28 cellular contexts compared by ENCODE assay signal in the genomic region with DNA sequence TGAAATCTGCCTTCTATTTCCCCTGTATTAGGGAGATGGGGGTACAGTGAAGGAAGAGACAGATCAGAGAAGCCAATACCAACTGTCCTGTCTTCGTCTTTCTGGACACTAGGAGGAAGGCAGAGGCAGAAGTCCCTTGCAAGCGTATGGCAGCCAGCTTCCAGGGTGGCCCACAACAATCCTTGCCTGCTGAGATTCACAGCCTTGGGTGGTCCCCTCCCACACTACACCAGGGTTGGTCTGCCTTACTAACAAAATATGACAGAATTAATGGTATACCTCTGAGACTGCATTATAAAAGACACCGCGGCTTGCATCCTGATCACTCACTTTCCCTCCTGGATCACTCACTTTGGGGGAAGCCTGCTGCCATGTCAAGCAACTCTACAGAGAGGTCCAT.
"Had no signal": no experiment of that assay in that cellular context is flagged by ENCODE, and none has a peak within 500 bp of the region (broad histone marks: within the 10 kb centered on the region; RNA-seq: fewer than 3 reads in every experiment).

No MANE protein-coding gene starts in this region.

- H3K27ac Mint-ChIP-seq: activated CD4-positive, alpha-beta memory T cell treated with anti-CD3 and anti-CD28 coated beads for 36 hours; activated CD4-positive, alpha-beta T cell treated with anti-CD3 and anti-CD28 coated beads for 36 hours; activated CD4-positive, alpha-beta T cell treated with anti-CD3 and anti-CD28 coated beads, Interleukin-2, amount 10 ng/mL, durations not matched to agents 24 days and 14 days; activated CD8-positive, alpha-beta memory T cell treated with anti-CD3 and anti-CD28 coated beads, Interleukin-2, amount 10 ng/mL, durations not matched to agents 7 days and 5 days; activated CD8-positive, alpha-beta T cell treated with anti-CD3 and anti-CD28 coated beads, Interleukin-2, amount 10 ng/mL, durations not matched to agents 7 days and 5 days; activated naive CD4-positive, alpha-beta T cell treated with anti-CD3 and anti-CD28 coated beads, Interleukin-2, amount 10 ng/mL, durations not matched to agents 7 days and 5 days; activated naive CD8-positive, alpha-beta T cell treated with anti-CD3 and anti-CD28 coated beads, Interleukin-2, amount 10 ng/mL, durations not matched to agents 7 days and 5 days; activated T-helper 1 cell treated with anti-CD3 and anti-CD28 coated beads, Interleukin-12 subunit alpha, Interleukin-12 subunit beta, Interleukin-2, Interleukin-4 antibody, amounts not matched to agents 30 ng/mL and 10 ng/mL and 1 ng/mL, durations not matched to agents 14 hours and 24 hours and 36 hours; brain had no signal

- ATAC-seq: activated CD4-positive, alpha-beta T cell treated with anti-CD3 and anti-CD28 coated beads for 36 hours; activated CD8-positive, alpha-beta memory T cell treated with anti-CD3 and anti-CD28 coated beads, Interleukin-2, amount 10 ng/mL, durations not matched to agents 7 days and 5 days; activated CD8-positive, alpha-beta T cell treated with anti-CD3 and anti-CD28 coated beads, Interleukin-2, amount 10 ng/mL, durations not matched to agents 7 days and 5 days; esophagus mucosa had no signal

- H3K9me3 ChIP-seq: ascending aorta, breast epithelium, colonic mucosa had no signal

- H3K4me1 ChIP-seq: ascending aorta, breast epithelium, colonic mucosa had no signal

- DNase-seq: activated CD4-positive, alpha-beta memory T cell treated with anti-CD3 and anti-CD28 coated beads for 36 hours; activated CD4-positive, alpha-beta T cell treated with anti-CD3 and anti-CD28 coated beads for 36 hours; activated CD4-positive, alpha-beta T cell treated with anti-CD3 and anti-CD28 coated beads, Interleukin-2, amount 10 ng/mL, durations not matched to agents 24 days and 14 days; activated CD4-positive, CD25-positive, alpha-beta regulatory T cell; activated CD4-positive, CD25-positive, alpha-beta regulatory T cell treated with anti-CD3 and anti-CD28 coated beads, Interleukin-2, amount 50 U/mL, for 72 hours; activated CD8-positive, alpha-beta memory T cell treated with anti-CD3 and anti-CD28 coated beads, Interleukin-2, amount 10 ng/mL, durations not matched to agents 7 days and 5 days; activated CD8-positive, alpha-beta memory T cell treated with anti-CD3 and anti-CD28 coated beads, Interleukin-2, amount 50 U/mL, for 4 hours; activated CD8-positive, alpha-beta T cell treated with anti-CD3 and anti-CD28 coated beads, Interleukin-2, amount 10 ng/mL, durations not matched to agents 7 days and 5 days; activated gamma-delta T cell; activated naive CD4-positive, alpha-beta T cell; activated naive CD4-positive, alpha-beta T cell treated with anti-CD3 and anti-CD28 coated beads, Interleukin-2, amount 10 ng/mL, durations not matched to agents 7 days and 5 days; activated naive CD8-positive, alpha-beta T cell treated with anti-CD3 and anti-CD28 coated beads, Interleukin-2, amount 10 ng/mL, durations not matched to agents 7 days and 5 days; activated T-cell treated with anti-CD3 and anti-CD28 coated beads, Interleukin-2, amount 50 U/mL, for 1 hour; activated T-cell treated with anti-CD3 and anti-CD28 coated beads, Interleukin-2, amount 50 U/mL, for 48 hours; central memory CD4-positive, alpha-beta T cell; cerebellar nuclear complex; colonic mucosa; effector CD8-positive, alpha-beta T cell; foreskin fibroblast; head of caudate nucleus; T-helper 1 cell; T-helper 2 cell had no signal

- H3K27me3 Mint-ChIP-seq: activated CD4-positive, alpha-beta memory T cell treated with anti-CD3 and anti-CD28 coated beads for 36 hours; activated CD4-positive, alpha-beta T cell treated with anti-CD3 and anti-CD28 coated beads for 36 hours; activated CD4-positive, alpha-beta T cell treated with anti-CD3 and anti-CD28 coated beads, Interleukin-2, amount 10 ng/mL, durations not matched to agents 24 days and 14 days; activated CD8-positive, alpha-beta memory T cell treated with anti-CD3 and anti-CD28 coated beads, Interleukin-2, amount 10 ng/mL, durations not matched to agents 7 days and 5 days; activated naive CD4-positive, alpha-beta T cell treated with anti-CD3 and anti-CD28 coated beads, Interleukin-2, amount 10 ng/mL, durations not matched to agents 7 days and 5 days; activated naive CD8-positive, alpha-beta T cell treated with anti-CD3 and anti-CD28 coated beads, Interleukin-2, amount 10 ng/mL, durations not matched to agents 7 days and 5 days; brain had no signal

- H3K9me3 Mint-ChIP-seq: activated CD4-positive, alpha-beta memory T cell treated with anti-CD3 and anti-CD28 coated beads for 36 hours; activated CD4-positive, alpha-beta T cell treated with anti-CD3 and anti-CD28 coated beads, Interleukin-2, amount 10 ng/mL, durations not matched to agents 24 days and 14 days; activated naive CD4-positive, alpha-beta T cell treated with anti-CD3 and anti-CD28 coated beads, Interleukin-2, amount 10 ng/mL, durations not matched to agents 7 days and 5 days; activated naive CD8-positive, alpha-beta T cell treated with anti-CD3 and anti-CD28 coated beads, Interleukin-2, amount 10 ng/mL, durations not matched to agents 7 days and 5 days; activated T-helper 1 cell treated with anti-CD3 and anti-CD28 coated beads, Interleukin-12 subunit alpha, Interleukin-12 subunit beta, Interleukin-2, Interleukin-4 antibody, amounts not matched to agents 30 ng/mL and 10 ng/mL and 1 ng/mL, durations not matched to agents 14 hours and 24 hours and 36 hours; brain had no signal

- H3K4me3 ChIP-seq: ascending aorta, breast epithelium, cardiac muscle cell, colonic mucosa had no signal

- H3K27me3 ChIP-seq: ascending aorta, breast epithelium, cardiac muscle cell, colonic mucosa had no signal

- H3K36me3 ChIP-seq: breast epithelium, colonic mucosa had no signal

- H3K27ac ChIP-seq: ascending aorta, breast epithelium, cardiac muscle cell, colonic mucosa had no signal

- H3K4me3 Mint-ChIP-seq: activated CD4-positive, alpha-beta memory T cell treated with anti-CD3 and anti-CD28 coated beads for 36 hours; activated CD4-positive, alpha-beta T cell treated with anti-CD3 and anti-CD28 coated beads for 36 hours; activated CD4-positive, alpha-beta T cell treated with anti-CD3 and anti-CD28 coated beads, Interleukin-2, amount 10 ng/mL, durations not matched to agents 24 days and 14 days; activated CD8-positive, alpha-beta memory T cell treated with anti-CD3 and anti-CD28 coated beads, Interleukin-2, amount 10 ng/mL, durations not matched to agents 7 days and 5 days; activated CD8-positive, alpha-beta T cell treated with anti-CD3 and anti-CD28 coated beads, Interleukin-2, amount 10 ng/mL, durations not matched to agents 7 days and 5 days; activated naive CD4-positive, alpha-beta T cell treated with anti-CD3 and anti-CD28 coated beads, Interleukin-2, amount 10 ng/mL, durations not matched to agents 7 days and 5 days; activated naive CD8-positive, alpha-beta T cell treated with anti-CD3 and anti-CD28 coated beads, Interleukin-2, amount 10 ng/mL, durations not matched to agents 7 days and 5 days; activated T-helper 1 cell treated with anti-CD3 and anti-CD28 coated beads, Interleukin-12 subunit alpha, Interleukin-12 subunit beta, Interleukin-2, Interleukin-4 antibody, amounts not matched to agents 30 ng/mL and 10 ng/mL and 1 ng/mL, durations not matched to agents 14 hours and 24 hours and 36 hours; brain had no signal

- H3K4me1 Mint-ChIP-seq: activated CD4-positive, alpha-beta T cell treated with anti-CD3 and anti-CD28 coated beads for 36 hours; activated CD8-positive, alpha-beta memory T cell treated with anti-CD3 and anti-CD28 coated beads, Interleukin-2, amount 10 ng/mL, durations not matched to agents 7 days and 5 days; activated naive CD4-positive, alpha-beta T cell treated with anti-CD3 and anti-CD28 coated beads, Interleukin-2, amount 10 ng/mL, durations not matched to agents 7 days and 5 days; activated naive CD8-positive, alpha-beta T cell treated with anti-CD3 and anti-CD28 coated beads, Interleukin-2, amount 10 ng/mL, durations not matched to agents 7 days and 5 days; brain had no signal
